ENCODE assay signal across 1 cellular context in genomic region chr15:31332020-31332680, GRCh38.
TF ChIP-seq lines count a peak whose summit lies in the region.

No MANE protein-coding gene starts in this region.

TF ChIP-seq in GM23338, 12 proteins besides CTCF, POLR2A, EP300 and RAD21 (continued from another document):
- no peak for TF ChIP-seq REST (IDR thresholded peaks at IDR 0.05; ENCODE audit: unreplicated experiment)
- no peak for TF ChIP-seq POLR2AphosphoS5 (IDR thresholded peaks at IDR 0.05; ENCODE audit: low read depth)
- no peak for TF ChIP-seq ETS1 (IDR thresholded peaks at IDR 0.05)
- TF ChIP-seq CREB1 (CRISPR knock-in tag; IDR thresholded peaks at IDR 0.05; ENCODE audit: low read depth), result no peak
- no peak for TF ChIP-seq EZH2phosphoT487 (IDR thresholded peaks at IDR 0.05; ENCODE audit: unreplicated experiment)
- no peak for TF ChIP-seq NANOG (IDR thresholded peaks at IDR 0.05; ENCODE audit: borderline replicate concordance)
- no peak for TF ChIP-seq ZNF331 (CRISPR knock-in tag; IDR thresholded peaks at IDR 0.05; ENCODE audit: low read depth)
- no peak for TF ChIP-seq EZH2 (IDR thresholded peaks at IDR 0.05; ENCODE audit: low read depth, unreplicated experiment)
TF ChIP-seq in GM23338: peak in this region for 0.
